In genomic region chr6:157967486-157967885, GRCh38 we compare ENCODE assay signal across 1 cellular context.
TF ChIP-seq lines count a peak whose summit lies in the region.

No MANE protein-coding gene starts in this region.

TF ChIP-seq in SK-N-SH treated with all-trans-retinoic acid at 6 μM for 48 hours, 23 proteins besides CTCF, POLR2A, EP300 and RAD21 (continued from another document):
- TF ChIP-seq, protein P1, sequence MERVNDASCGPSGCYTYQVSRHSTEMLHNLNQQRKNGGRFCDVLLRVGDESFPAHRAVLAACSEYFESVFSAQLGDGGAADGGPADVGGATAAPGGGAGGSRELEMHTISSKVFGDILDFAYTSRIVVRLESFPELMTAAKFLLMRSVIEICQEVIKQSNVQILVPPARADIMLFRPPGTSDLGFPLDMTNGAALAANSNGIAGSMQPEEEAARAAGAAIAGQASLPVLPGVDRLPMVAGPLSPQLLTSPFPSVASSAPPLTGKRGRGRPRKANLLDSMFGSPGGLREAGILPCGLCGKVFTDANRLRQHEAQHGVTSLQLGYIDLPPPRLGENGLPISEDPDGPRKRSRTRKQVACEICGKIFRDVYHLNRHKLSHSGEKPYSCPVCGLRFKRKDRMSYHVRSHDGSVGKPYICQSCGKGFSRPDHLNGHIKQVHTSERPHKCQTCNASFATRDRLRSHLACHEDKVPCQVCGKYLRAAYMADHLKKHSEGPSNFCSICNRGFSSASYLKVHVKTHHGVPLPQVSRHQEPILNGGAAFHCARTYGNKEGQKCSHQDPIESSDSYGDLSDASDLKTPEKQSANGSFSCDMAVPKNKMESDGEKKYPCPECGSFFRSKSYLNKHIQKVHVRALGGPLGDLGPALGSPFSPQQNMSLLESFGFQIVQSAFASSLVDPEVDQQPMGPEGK (CRISPR knock-in tag; IDR thresholded peaks at IDR 0.05; ENCODE audit: borderline replicate concordance) = no peak
- no peak for TF ChIP-seq CSDC2 (CRISPR knock-in tag; IDR thresholded peaks at IDR 0.05)
- no peak for TF ChIP-seq SNAI2 (CRISPR knock-in tag; IDR thresholded peaks at IDR 0.05)
- TF ChIP-seq CSRNP3 (CRISPR knock-in tag; IDR thresholded peaks at IDR 0.05) = no peak
- TF ChIP-seq, protein P2, sequence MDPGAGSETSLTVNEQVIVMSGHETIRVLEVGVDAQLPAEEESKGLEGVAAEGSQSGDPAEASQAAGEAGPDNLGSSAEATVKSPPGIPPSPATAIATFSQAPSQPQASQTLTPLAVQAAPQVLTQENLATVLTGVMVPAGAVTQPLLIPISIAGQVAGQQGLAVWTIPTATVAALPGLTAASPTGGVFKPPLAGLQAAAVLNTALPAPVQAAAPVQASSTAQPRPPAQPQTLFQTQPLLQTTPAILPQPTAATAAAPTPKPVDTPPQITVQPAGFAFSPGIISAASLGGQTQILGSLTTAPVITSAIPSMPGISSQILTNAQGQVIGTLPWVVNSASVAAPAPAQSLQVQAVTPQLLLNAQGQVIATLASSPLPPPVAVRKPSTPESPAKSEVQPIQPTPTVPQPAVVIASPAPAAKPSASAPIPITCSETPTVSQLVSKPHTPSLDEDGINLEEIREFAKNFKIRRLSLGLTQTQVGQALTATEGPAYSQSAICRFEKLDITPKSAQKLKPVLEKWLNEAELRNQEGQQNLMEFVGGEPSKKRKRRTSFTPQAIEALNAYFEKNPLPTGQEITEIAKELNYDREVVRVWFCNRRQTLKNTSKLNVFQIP (CRISPR knock-in tag; IDR thresholded peaks at IDR 0.05; ENCODE audit: borderline replicate concordance, low read depth) = no peak
- TF ChIP-seq ZNF565 (CRISPR knock-in tag; conservative IDR thresholded peaks at IDR 0.05; ENCODE audit: low read depth) = no peak
- no peak for TF ChIP-seq ZFP3 (CRISPR knock-in tag; IDR thresholded peaks at IDR 0.05)
- no peak for TF ChIP-seq ISL1 (CRISPR knock-in tag; IDR thresholded peaks at IDR 0.05)
